ENCODE assay signal across 10 cellular contexts in the genomic region with DNA sequence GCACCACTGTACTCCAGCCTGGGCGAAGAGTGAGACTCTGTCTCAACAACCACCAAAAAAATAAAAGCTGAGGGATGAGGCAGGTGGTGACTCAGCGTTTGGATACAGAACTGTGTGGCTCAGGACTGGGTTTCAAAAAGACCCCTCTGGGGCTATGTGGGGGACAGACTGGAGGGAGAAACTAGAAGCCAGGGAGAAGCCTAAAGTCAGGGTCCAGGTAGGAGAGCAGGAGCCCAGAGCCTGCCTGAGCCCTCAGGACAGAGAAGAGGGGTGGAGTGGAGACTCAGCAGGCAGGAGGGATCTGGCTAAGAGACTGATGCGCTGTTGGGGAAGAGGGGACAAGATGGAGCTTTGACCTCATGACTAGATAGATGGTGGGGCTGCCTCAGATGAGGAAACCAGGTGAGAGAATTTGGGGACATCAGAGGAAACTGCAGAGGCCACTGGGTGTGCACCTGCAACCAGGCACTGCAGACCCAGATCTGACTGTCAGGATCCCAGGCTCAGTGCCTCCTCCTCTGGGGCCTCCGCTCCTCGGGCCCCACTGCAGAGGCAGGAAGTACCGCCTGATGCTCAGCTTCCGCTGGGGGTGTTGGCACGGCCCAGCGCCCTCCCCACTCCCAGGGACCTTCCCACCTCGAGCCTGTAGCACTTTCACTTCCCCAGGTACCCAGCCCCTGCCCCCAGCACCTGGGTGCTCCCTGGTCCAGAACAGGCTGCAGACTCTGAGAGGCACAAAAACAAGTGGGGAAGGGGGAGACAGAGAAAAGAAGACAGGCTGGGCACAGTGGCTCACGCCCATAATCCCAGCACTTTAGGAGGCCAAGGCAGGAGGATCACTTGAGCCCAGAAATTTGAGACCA. TPM values are rescaled to one million over a fixed set of nuclear protein-coding genes. Genes with fewer than 3 reads are reported as not detected.
A peak's percentile ranks its signal among the peaks of the same experiment; 100 is the strongest.
DNase-seq lines count a peak whose midpoint lies in the region; ATAC-seq, FAIRE-seq and TF ChIP-seq lines count a peak whose summit lies in the region.
"Had no signal": no experiment of that assay in that cellular context is flagged by ENCODE, and none has a peak within 500 bp of the region (broad histone marks: within the 10 kb centered on the region; RNA-seq: fewer than 3 reads in every experiment).

No MANE protein-coding gene starts in this region.

- peak overlapping the region; percentile 92 to 100 (median 96) for H3K4me3 Mint-ChIP-seq in CD4-positive, CD25-positive, alpha-beta regulatory T cell

- H3K27ac Mint-ChIP-seq in CD4-positive, CD25-positive, alpha-beta regulatory T cell = peak overlapping the region; percentile 97 to 99 (median 97)
- peak overlapping the region; percentile 92 to 99 for H3K27ac Mint-ChIP-seq in activated naive CD4-positive, alpha-beta T cell treated with anti-CD3 and anti-CD28 coated beads, Interleukin-2, amount 50 U/mL, for 72 hours

- peak overlapping the region; percentile 85 for H3K27ac ChIP-seq in CD4-positive, CD25-positive, alpha-beta regulatory T cell (ENCODE audit: insufficient read depth, low read length, poor library complexity, severe bottlenecking)
- H3K27ac ChIP-seq in small intestine (ENCODE audit: low read depth in 1 of 2, low read length in 1 of 2) = peak overlapping the region; percentile 34 to 35

- no peaks in the 10 kb centered on the region for H3K27me3 ChIP-seq in CD4-positive, CD25-positive, alpha-beta regulatory T cell (ENCODE audit: control insufficient read depth, insufficient read depth, low read length)
- no peaks in the 10 kb centered on the region for H3K27me3 ChIP-seq in small intestine (ENCODE audit: control insufficient read depth in 2 of 2, insufficient read depth in 2 of 2, low read length in 2 of 2)

- H3K4me1 Mint-ChIP-seq in CD4-positive, CD25-positive, alpha-beta regulatory T cell = peaks cover 19 to 87% (median 55%) of the 10 kb centered on the region in 4 donors

- no peaks in the 10 kb centered on the region for H3K9me3 ChIP-seq in CD4-positive, CD25-positive, alpha-beta regulatory T cell (ENCODE audit: control insufficient read depth in 2 of 2, low read length in 2 of 2)
- H3K9me3 ChIP-seq in small intestine (ENCODE audit: control insufficient read depth, low read depth) = no peaks in the 10 kb centered on the region
- H3K9me3 ChIP-seq: Caco-2 had no signal

- ATAC-seq in CD4-positive, CD25-positive, alpha-beta regulatory T cell (ENCODE audit: low read depth in 2 of 2) = peak; percentile 68 to 76
- peak; percentile 35 for ATAC-seq in GM21717 (IDR thresholded peaks at IDR 0.05; ENCODE audit: unreplicated experiment)
- peak; percentile 65 to 68 for ATAC-seq in activated naive CD4-positive, alpha-beta T cell treated with anti-CD3 and anti-CD28 coated beads, Interleukin-2, amount 50 U/mL, for 72 hours

- peak overlapping the region; percentile 97 for H3K4me3 ChIP-seq in CD4-positive, CD25-positive, alpha-beta regulatory T cell (ENCODE audit: low read depth, low read length)
- no peak overlapping the region for H3K4me3 ChIP-seq in small intestine (ENCODE audit: low read depth in 1 of 2, low read length in 2 of 2)

- H3K4me1 ChIP-seq in CD4-positive, CD25-positive, alpha-beta regulatory T cell (ENCODE audit: control insufficient read depth, insufficient read depth, low read length, poor library complexity, severe bottlenecking) = peaks cover 68% of the 10 kb centered on the region
- no peaks in the 10 kb centered on the region for H3K4me1 ChIP-seq in small intestine (ENCODE audit: control insufficient read depth in 2 of 2, insufficient read depth in 1 of 2, low read depth in 1 of 2, low read length in 1 of 2)
- H3K4me1 ChIP-seq: Caco-2 had no signal

- WGBS in small intestine, 3 donors = 41 to 53% (median 43%) methylated on average over 9 to 11 of the region's 11 CpGs

- H3K9me3 Mint-ChIP-seq in CD4-positive, CD25-positive, alpha-beta regulatory T cell = peaks cover 0 to 1% (median 0%) of the 10 kb centered on the region in 7 donors
- H3K9me3 Mint-ChIP-seq in activated naive CD4-positive, alpha-beta T cell treated with anti-CD3 and anti-CD28 coated beads, Interleukin-2, amount 50 U/mL, for 72 hours = peaks cover 0 to 3% of the 10 kb centered on the region in 2 donors

- H3K27me3 Mint-ChIP-seq in CD4-positive, CD25-positive, alpha-beta regulatory T cell = no peaks in the 10 kb centered on the region

- intact Hi-C loops in posterior cingulate gyrus (cut with DNase I) = no loop called here

- no peak for FAIRE-seq in small intestine (lab: Jason Lieb, UNC)
- FAIRE-seq in H54 (lab: Jason Lieb, UNC) = no peak

- H3K36me3 Mint-ChIP-seq in CD4-positive, CD25-positive, alpha-beta regulatory T cell = peaks cover 36% of the 10 kb centered on the region
- peaks cover 13 to 42% of the 10 kb centered on the region in 2 donors for H3K36me3 Mint-ChIP-seq in activated naive CD4-positive, alpha-beta T cell treated with anti-CD3 and anti-CD28 coated beads, Interleukin-2, amount 50 U/mL, for 72 hours

- peak; percentile 92 for TF ChIP-seq POLR2A in Raji (IDR thresholded peaks at IDR 0.05; ENCODE audit: insufficient read depth, low read depth, low read length)
- TF ChIP-seq POLR2A in H54 (IDR thresholded peaks at IDR 0.05; ENCODE audit: low read depth, low read length) = no peak

- in situ Hi-C loops in ACHN (cut with HindIII; ENCODE audit: low pct_ligation_motif_present, low pct_unique_long_range_greater_than_20kb, low sequenced_read_pairs) = no loop called here

- peaks cover 9% of the 10 kb centered on the region for H3K36me3 ChIP-seq in CD4-positive, CD25-positive, alpha-beta regulatory T cell (ENCODE audit: control insufficient read depth, insufficient read depth, low read length)
- no peaks in the 10 kb centered on the region for H3K36me3 ChIP-seq in small intestine (ENCODE audit: control insufficient read depth in 2 of 2, insufficient read depth in 2 of 2, low read length in 2 of 2)

- peak; percentile 51 to 83 (median 57) for DNase-seq in CD4-positive, CD25-positive, alpha-beta regulatory T cell
- peak; percentile 54 to 77 for DNase-seq in activated naive CD4-positive, alpha-beta T cell treated with anti-CD3 and anti-CD28 coated beads, Interleukin-2, amount 50 U/mL, for 72 hours (ENCODE audit: low spot score in 2 of 2)
- peak; percentile 25 for DNase-seq in small intestine
- DNase-seq in ACHN = no peak
- no peak for DNase-seq in posterior cingulate gyrus
- DNase-seq in H54 (ENCODE audit: insufficient read length, low spot score) = no peak

RNA-seq across cellular contexts. Expression of gene CD37, which starts 1.5 kb away (rescaled TPM):
- 351 TPM for total RNA-seq in CD4-positive, CD25-positive, alpha-beta regulatory T cell
- polyA plus RNA-seq in CD4-positive, CD25-positive, alpha-beta regulatory T cell = 100 to 1,000 TPM; 149 to 187 (median 162) TPM
- total RNA-seq in activated naive CD4-positive, alpha-beta T cell treated with anti-CD3 and anti-CD28 coated beads, Interleukin-2, amount 50 U/mL, for 72 hours = 100 to 1,000 TPM; 166 to 194 TPM
- polyA plus RNA-seq in small intestine = 10 to 100 TPM in 1 of 3 donors, 1 to 10 TPM in 2; 2.7 to 11.6 (median 9.2) TPM
- total RNA-seq: Caco-2, renal cortical epithelial cell had no signal

RNA-seq across cellular contexts. Expression of gene SLC6A16, which starts 8.7 kb away (rescaled TPM):
- total RNA-seq in CD4-positive, CD25-positive, alpha-beta regulatory T cell = 8.6 TPM
- polyA plus RNA-seq in CD4-positive, CD25-positive, alpha-beta regulatory T cell = 1 to 10 TPM in 3 of 4 donors, under 1 TPM in 1; 0.81 to 2.0 (median 1.4) TPM
- total RNA-seq in activated naive CD4-positive, alpha-beta T cell treated with anti-CD3 and anti-CD28 coated beads, Interleukin-2, amount 50 U/mL, for 72 hours = 1 to 10 TPM; 1.0 to 2.3 TPM
- polyA plus RNA-seq in small intestine = 1 to 10 TPM in 1 of 3 donors, under 1 TPM in 1, not detected in 1; 0.34 to 1.4 TPM

RNA-seq across cellular contexts. Expression of gene TEAD2, which starts 28.6 kb away (rescaled TPM):
- total RNA-seq in CD4-positive, CD25-positive, alpha-beta regulatory T cell = not detected
- polyA plus RNA-seq in CD4-positive, CD25-positive, alpha-beta regulatory T cell = not detected
- total RNA-seq in activated naive CD4-positive, alpha-beta T cell treated with anti-CD3 and anti-CD28 coated beads, Interleukin-2, amount 50 U/mL, for 72 hours = under 1 TPM in 1 of 2 donors, not detected in 1; 0.32 TPM
- polyA plus RNA-seq in small intestine = 10 to 100 TPM in 1 of 3 donors, 1 to 10 TPM in 2; 1.8 to 17.2 (median 6.5) TPM

RNA-seq across cellular contexts. Expression of gene DKKL1, which starts 30.0 kb away (rescaled TPM):
- not detected for total RNA-seq in CD4-positive, CD25-positive, alpha-beta regulatory T cell
- polyA plus RNA-seq in CD4-positive, CD25-positive, alpha-beta regulatory T cell = not detected
- not detected for total RNA-seq in activated naive CD4-positive, alpha-beta T cell treated with anti-CD3 and anti-CD28 coated beads, Interleukin-2, amount 50 U/mL, for 72 hours
- polyA plus RNA-seq in small intestine = under 1 TPM in 1 of 3 donors, not detected in 2; 0.19 TPM
- total RNA-seq: Caco-2 had no signal

RNA-seq across cellular contexts. Expression of gene KASH5, which starts 54.4 kb away (rescaled TPM):
- not detected for total RNA-seq in CD4-positive, CD25-positive, alpha-beta regulatory T cell
- not detected for polyA plus RNA-seq in CD4-positive, CD25-positive, alpha-beta regulatory T cell
- 1 to 10 TPM in 1 of 2 donors, under 1 TPM in 1; 0.95 to 1.7 TPM for total RNA-seq in activated naive CD4-positive, alpha-beta T cell treated with anti-CD3 and anti-CD28 coated beads, Interleukin-2, amount 50 U/mL, for 72 hours
- not detected for polyA plus RNA-seq in small intestine
- total RNA-seq: renal cortical epithelial cell had no signal

Comparison
In these comparisons a context has a peak if more than half of its experiments do, and no peak if none do; other contexts are left out.
1. DNase-seq: peak in CD4-positive, CD25-positive, alpha-beta regulatory T cell (3 of 3), activated naive CD4-positive, alpha-beta T cell treated with anti-CD3 and anti-CD28 coated beads, Interleukin-2, amount 50 U/mL, for 72 hours (2 of 2) and small intestine (single experiment); none in ACHN (single experiment), posterior cingulate gyrus (0 of 10) and H54 (single experiment).
2. Peak in every context shown above with its lines, with median percentiles within 50 percentile points of each other: ATAC-seq.